32 cellular contexts compared by ENCODE assay signal in genomic region chr3:194812177-194812576, GRCh38.
"Had no signal": no experiment of that assay in that cellular context is flagged by ENCODE, and none has a peak within 500 bp of the region (broad histone marks: within the 10 kb centered on the region; RNA-seq: fewer than 3 reads in every experiment).

No MANE protein-coding gene starts in this region.

- H3K4me1 ChIP-seq: gastrocnemius medialis had no signal

- H3K9me3 ChIP-seq: esophagus muscularis mucosa, gastrocnemius medialis, heart left ventricle had no signal

- H3K4me1 Mint-ChIP-seq: activated CD4-positive, alpha-beta T cell treated with anti-CD3 and anti-CD28 coated beads for 36 hours; activated CD4-positive, alpha-beta T cell treated with anti-CD3 and anti-CD28 coated beads, Interleukin-2, amount 10 ng/mL, durations not matched to agents 24 days and 14 days; activated CD8-positive, alpha-beta memory T cell treated with anti-CD3 and anti-CD28 coated beads, Interleukin-2, amount 10 ng/mL, durations not matched to agents 7 days and 5 days had no signal

- H3K4me3 Mint-ChIP-seq: activated CD4-positive, alpha-beta memory T cell treated with anti-CD3 and anti-CD28 coated beads for 36 hours; activated CD4-positive, alpha-beta T cell treated with anti-CD3 and anti-CD28 coated beads for 36 hours; activated CD4-positive, alpha-beta T cell treated with anti-CD3 and anti-CD28 coated beads, Interleukin-2, amount 10 ng/mL, durations not matched to agents 24 days and 14 days; activated CD8-positive, alpha-beta memory T cell treated with anti-CD3 and anti-CD28 coated beads, Interleukin-2, amount 10 ng/mL, durations not matched to agents 7 days and 5 days; activated CD8-positive, alpha-beta T cell treated with anti-CD3 and anti-CD28 coated beads, Interleukin-2, amount 10 ng/mL, durations not matched to agents 7 days and 5 days; activated naive CD8-positive, alpha-beta T cell; activated T-helper 1 cell treated with anti-CD3 and anti-CD28 coated beads, Interleukin-12 subunit alpha, Interleukin-12 subunit beta, Interleukin-2, Interleukin-4 antibody, amounts not matched to agents 30 ng/mL and 10 ng/mL and 1 ng/mL, durations not matched to agents 14 hours and 24 hours and 36 hours; dendritic cell treated with granulocyte-macrophage colony-stimulating factor and Interleukin-4, amounts not matched to agents 40 ng/mL and 50 ng/mL, for 4 days had no signal

- DNase-seq: activated CD4-positive, alpha-beta memory T cell treated with anti-CD3 and anti-CD28 coated beads for 36 hours; activated CD4-positive, alpha-beta T cell treated with anti-CD3 and anti-CD28 coated beads for 36 hours; activated CD4-positive, alpha-beta T cell treated with anti-CD3 and anti-CD28 coated beads, Interleukin-2, amount 10 ng/mL, durations not matched to agents 24 days and 14 days; activated CD4-positive, CD25-positive, alpha-beta regulatory T cell; activated CD4-positive, CD25-positive, alpha-beta regulatory T cell treated with anti-CD3 and anti-CD28 coated beads, Interleukin-2, amount 50 U/mL, for 72 hours; activated CD8-positive, alpha-beta memory T cell treated with anti-CD3 and anti-CD28 coated beads, Interleukin-2, amount 10 ng/mL, durations not matched to agents 7 days and 5 days; activated CD8-positive, alpha-beta memory T cell treated with anti-CD3 and anti-CD28 coated beads, Interleukin-2, amount 50 U/mL, for 4 hours; activated CD8-positive, alpha-beta T cell treated with anti-CD3 and anti-CD28 coated beads, Interleukin-2, amount 10 ng/mL, durations not matched to agents 7 days and 5 days; activated gamma-delta T cell treated with Interleukin-2 at 50 U/mL for 16 hours; activated naive CD4-positive, alpha-beta T cell treated with anti-CD3 and anti-CD28 coated beads, Interleukin-2, amount 50 U/mL, for 16 hours; activated naive CD4-positive, alpha-beta T cell treated with Interleukin-2 at 50 U/mL for 16 hours; activated T-cell treated with anti-CD3 and anti-CD28 coated beads, Interleukin-2, amount 50 U/mL, for 1 hour; activated T-cell treated with anti-CD3 and anti-CD28 coated beads, Interleukin-2, amount 50 U/mL, for 48 hours; amniotic stem cell; anterior cingulate cortex; central memory CD4-positive, alpha-beta T cell; cerebellar nuclear complex; dorsolateral prefrontal cortex; effector memory CD4-positive, alpha-beta T cell; erythroblast; foreskin keratinocyte; gastrocnemius medialis; glutamatergic neuron; heart left ventricle; T-helper 2 cell had no signal

- H3K4me3 ChIP-seq: cardiac muscle cell, coronary artery, dorsolateral prefrontal cortex, esophagus muscularis mucosa, gastrocnemius medialis, heart left ventricle had no signal

- H3K36me3 ChIP-seq: cardiac muscle cell, esophagus muscularis mucosa, gastrocnemius medialis, heart left ventricle had no signal

- H3K36me3 Mint-ChIP-seq: activated CD4-positive, alpha-beta memory T cell treated with anti-CD3 and anti-CD28 coated beads for 36 hours; activated CD8-positive, alpha-beta memory T cell treated with anti-CD3 and anti-CD28 coated beads, Interleukin-2, amount 10 ng/mL, durations not matched to agents 7 days and 5 days; activated naive CD8-positive, alpha-beta T cell had no signal

- H3K9me3 Mint-ChIP-seq: activated CD4-positive, alpha-beta memory T cell treated with anti-CD3 and anti-CD28 coated beads for 36 hours; activated CD4-positive, alpha-beta T cell treated with anti-CD3 and anti-CD28 coated beads, Interleukin-2, amount 10 ng/mL, durations not matched to agents 24 days and 14 days; activated T-helper 1 cell treated with anti-CD3 and anti-CD28 coated beads, Interleukin-12 subunit alpha, Interleukin-12 subunit beta, Interleukin-2, Interleukin-4 antibody, amounts not matched to agents 30 ng/mL and 10 ng/mL and 1 ng/mL, durations not matched to agents 14 hours and 24 hours and 36 hours; activated T-helper 2 cell treated with anti-CD3 and anti-CD28 coated beads, Interferon-gamma antibody, Interleukin-2, Interleukin-4, amounts not matched to agents 10 μg/mL and 5 μg/mL and 100 μg/mL, durations not matched to agents 14 hours and 24 hours and 36 hours; dendritic cell treated with granulocyte-macrophage colony-stimulating factor and Interleukin-4, amounts not matched to agents 40 ng/mL and 50 ng/mL, for 4 days had no signal

- H3K27me3 ChIP-seq: cardiac muscle cell, gastrocnemius medialis, heart left ventricle had no signal

- H3K27ac ChIP-seq: cardiac muscle cell, coronary artery, dorsolateral prefrontal cortex, esophagus muscularis mucosa, foreskin keratinocyte, gastrocnemius medialis, heart left ventricle had no signal

- H3K27ac Mint-ChIP-seq: activated CD4-positive, alpha-beta memory T cell treated with anti-CD3 and anti-CD28 coated beads for 36 hours; activated CD4-positive, alpha-beta T cell treated with anti-CD3 and anti-CD28 coated beads for 36 hours; activated CD4-positive, alpha-beta T cell treated with anti-CD3 and anti-CD28 coated beads, Interleukin-2, amount 10 ng/mL, durations not matched to agents 24 days and 14 days; activated CD8-positive, alpha-beta memory T cell treated with anti-CD3 and anti-CD28 coated beads, Interleukin-2, amount 10 ng/mL, durations not matched to agents 7 days and 5 days; activated CD8-positive, alpha-beta T cell treated with anti-CD3 and anti-CD28 coated beads, Interleukin-2, amount 10 ng/mL, durations not matched to agents 7 days and 5 days; activated naive CD8-positive, alpha-beta T cell; activated T-helper 1 cell treated with anti-CD3 and anti-CD28 coated beads, Interleukin-12 subunit alpha, Interleukin-12 subunit beta, Interleukin-2, Interleukin-4 antibody, amounts not matched to agents 30 ng/mL and 10 ng/mL and 1 ng/mL, durations not matched to agents 14 hours and 24 hours and 36 hours; activated T-helper 2 cell treated with anti-CD3 and anti-CD28 coated beads, Interferon-gamma antibody, Interleukin-2, Interleukin-4, amounts not matched to agents 10 μg/mL and 5 μg/mL and 100 μg/mL, durations not matched to agents 14 hours and 24 hours and 36 hours; dendritic cell treated with granulocyte-macrophage colony-stimulating factor and Interleukin-4, amounts not matched to agents 40 ng/mL and 50 ng/mL, for 4 days had no signal
